ENCODE assay signal across 17 cellular contexts in genomic region chr3:15290731-15291130, GRCh38. TPM values are rescaled to one million over a fixed set of nuclear protein-coding genes. Genes with fewer than 3 reads are reported as not detected.
A peak's percentile ranks its signal among the peaks of the same experiment; 100 is the strongest.
DNase-seq lines count a peak whose midpoint lies in the region; ATAC-seq and TF ChIP-seq lines count a peak whose summit lies in the region.
"Had no signal": no experiment of that assay in that cellular context is flagged by ENCODE, and none has a peak within 500 bp of the region (broad histone marks: within the 10 kb centered on the region; RNA-seq: fewer than 3 reads in every experiment).

No MANE protein-coding gene starts in this region.

- WGBS in thyroid gland, 2 donors, result 81 to 84% methylated on average over 3 of the region's 3 CpGs

- H3K27ac ChIP-seq in left lung (peak overlapping the region; percentile 14 to 96), thyroid gland (peak overlapping the region; percentile 9 to 74 (median 70))
- H3K27ac ChIP-seq: cardiac muscle cell, VCaP had no signal

- no peaks in the 10 kb centered on the region for H3K9me3 Mint-ChIP-seq in activated T-cell treated with anti-CD3 and anti-CD28 coated beads, Interleukin-2, amount 50 U/mL, for 24 hours

- H3K27me3 ChIP-seq in left lung (no peaks in the 10 kb centered on the region), thyroid gland (no peaks in the 10 kb centered on the region)
- H3K27me3 ChIP-seq: cardiac muscle cell, heart left ventricle had no signal

- H3K27ac Mint-ChIP-seq in activated T-cell treated with anti-CD3 and anti-CD28 coated beads, Interleukin-2, amount 50 U/mL, for 24 hours, result peak overlapping the region; percentile 27

- H3K27me3 Mint-ChIP-seq in activated T-cell treated with anti-CD3 and anti-CD28 coated beads, Interleukin-2, amount 50 U/mL, for 24 hours, result no peaks in the 10 kb centered on the region

- no peak overlapping the region for H3K4me3 Mint-ChIP-seq in activated T-cell treated with anti-CD3 and anti-CD28 coated beads, Interleukin-2, amount 50 U/mL, for 24 hours

- H3K36me3 ChIP-seq in left lung (peaks cover 0 to 6% of the 10 kb centered on the region in 2 donors), thyroid gland (no peaks in the 10 kb centered on the region)
- H3K36me3 ChIP-seq: cardiac muscle cell had no signal

- intact Hi-C loops in left lung (cut with DNase I) (no loop called here), thyroid gland (cut with DNase I) (no loop called here)

- DNase-seq in activated T-cell treated with anti-CD3 and anti-CD28 coated beads, Interleukin-2, amount 50 U/mL, for 24 hours, result no peak
- DNase-seq in activated T-cell treated with anti-CD3 and anti-CD28 coated beads for 4 hours (no peak), OCI-M1 (lab: John Stamatoyannopoulos, UW) (peak; percentile 6), left lung (peak in 1 of 2 donors; percentile 27), thyroid gland (no peak), RKO (ENCODE audit: low spot score) (no peak)
- DNase-seq: Karpas-422, left colon, NCI-H1930, NCI-H82, SHP77 treated with DMSO at 0.1 percent for 48 hours, small intestine had no signal

- no peaks in the 10 kb centered on the region for H3K9me3 ChIP-seq in left lung
- no peaks in the 10 kb centered on the region for H3K9me3 ChIP-seq in thyroid gland
- H3K9me3 ChIP-seq: heart left ventricle had no signal

- H3K4me1 Mint-ChIP-seq in activated T-cell treated with anti-CD3 and anti-CD28 coated beads, Interleukin-2, amount 50 U/mL, for 24 hours (ENCODE audit: low read depth), result peaks cover 68% of the 10 kb centered on the region

- ATAC-seq in left lung, result no peak
- no peak for ATAC-seq in HG03520 (IDR thresholded peaks at IDR 0.05; ENCODE audit: unreplicated experiment)
- ATAC-seq in HG03135 (IDR thresholded peaks at IDR 0.05; ENCODE audit: unreplicated experiment), result no peak
- ATAC-seq: heart left ventricle, left colon had no signal

- no peak for TF ChIP-seq CTCF in left lung (IDR thresholded peaks at IDR 0.05)
- no peak for TF ChIP-seq CTCF in thyroid gland (IDR thresholded peaks at IDR 0.05)

- H3K4me3 ChIP-seq in left lung (no peak overlapping the region), thyroid gland (replicated peaks in 1 of 3) (no peak overlapping the region)
- H3K4me3 ChIP-seq: cardiac muscle cell, heart left ventricle had no signal

- no peak for TF ChIP-seq POLR2A in thyroid gland (IDR thresholded peaks at IDR 0.05)

- no peaks in the 10 kb centered on the region for H3K36me3 Mint-ChIP-seq in activated T-cell treated with anti-CD3 and anti-CD28 coated beads, Interleukin-2, amount 50 U/mL, for 24 hours (ENCODE audit: low read depth)

- H3K4me1 ChIP-seq in left lung, result peaks cover 26 to 100% of the 10 kb centered on the region in 2 donors
- peaks cover 33 to 61% of the 10 kb centered on the region in 2 donors for H3K4me1 ChIP-seq in thyroid gland

RNA-seq across cellular contexts. Expression of gene SH3BP5, which starts 41.7 kb away (rescaled TPM):
- total RNA-seq in left lung (10 to 100 TPM; 53.3 to 62.2 TPM), thyroid gland (10 to 100 TPM; 60.2 to 90.4 (median 82.0) TPM)
